Comparison of ENCODE assay signal across 8 cellular contexts in genomic region chr19:40466219-40467006, GRCh38. TPM values are rescaled to one million over a fixed set of nuclear protein-coding genes. Genes with fewer than 3 reads are reported as not detected.
DNase-seq lines count a peak whose midpoint lies in the region; ATAC-seq, FAIRE-seq and TF ChIP-seq lines count a peak whose summit lies in the region.

SPTBN4 (plus strand) TSS chr19:40467001; CDS start chr19:40472622, 5,621 bp downstream.

- WGBS in pancreas, 2 donors = 4 to 6% methylated on average over 53 of the region's 53 CpGs

- H3K4me1 Mint-ChIP-seq in activated T-cell treated with anti-CD3 and anti-CD28 coated beads, Interleukin-2, amount 50 U/mL, for 72 hours (ENCODE audit: low read depth) = peaks cover 40% of the 10 kb centered on the region
- peaks cover 13% of the 10 kb centered on the region for H3K4me1 Mint-ChIP-seq in type B pancreatic cell (ENCODE audit: unreplicated experiment)

- H3K36me3 ChIP-seq in pancreas = no peaks in the 10 kb centered on the region

- H3K27me3 Mint-ChIP-seq in activated T-cell treated with anti-CD3 and anti-CD28 coated beads, Interleukin-2, amount 50 U/mL, for 72 hours (ENCODE audit: low read depth) = peaks cover 14% of the 10 kb centered on the region
- H3K27me3 Mint-ChIP-seq in type B pancreatic cell = peaks cover 30% of the 10 kb centered on the region

- peak within 1 kb of the TSS; percentile 24 for H3K27ac Mint-ChIP-seq in activated T-cell treated with anti-CD3 and anti-CD28 coated beads, Interleukin-2, amount 50 U/mL, for 72 hours
- peak within 1 kb of the TSS; percentile 90 for H3K27ac Mint-ChIP-seq in type B pancreatic cell

- H3K4me3 Mint-ChIP-seq in activated T-cell treated with anti-CD3 and anti-CD28 coated beads, Interleukin-2, amount 50 U/mL, for 72 hours = peak within 1 kb of the TSS; percentile 84 to 92
- peak within 1 kb of the TSS; percentile 88 for H3K4me3 Mint-ChIP-seq in type B pancreatic cell

- intact Hi-C loops in pancreas (cut with DNase I) = no loop called here

- H3K27me3 ChIP-seq in HL-60 (ENCODE audit: insufficient read depth, poor library complexity, severe bottlenecking) (peaks cover 11% of the 10 kb centered on the region), pancreas (no peaks in the 10 kb centered on the region)

- no peak within 1 kb of the TSS for H3K27ac ChIP-seq in HL-60 (replicated peaks)
- peak within 1 kb of the TSS; percentile 7 to 89 (median 60) for H3K27ac ChIP-seq in pancreas

- peak; percentile 41 for ATAC-seq in GM19452 (IDR thresholded peaks at IDR 0.05; ENCODE audit: unreplicated experiment)
- peak; percentile 79 for ATAC-seq in activated T-cell treated with anti-CD3 and anti-CD28 coated beads, Interleukin-2, amount 50 U/mL, for 72 hours (replicated peaks in 1 of 2)
- peak; percentile 1 to 7 (median 4) for ATAC-seq in pancreas

- FAIRE-seq in pancreas (lab: Jason Lieb, UNC) = no peak

- TF ChIP-seq CTCF in HL-60 (IDR thresholded peaks at IDR 0.05; ENCODE audit: insufficient read depth, low read length) (no peak), fibroblast of villous mesenchyme (IDR thresholded peaks at IDR 0.05; ENCODE audit: insufficient read depth, low read depth, low read length) (no peak), pancreas (IDR thresholded peaks at IDR 0.05) (no peak), type B pancreatic cell (conservative IDR thresholded peaks at IDR 0.05) (no peak)

- no peaks in the 10 kb centered on the region for H3K9me3 ChIP-seq in pancreas

- H3K9me3 Mint-ChIP-seq in activated T-cell treated with anti-CD3 and anti-CD28 coated beads, Interleukin-2, amount 50 U/mL, for 72 hours = no peaks in the 10 kb centered on the region
- no peaks in the 10 kb centered on the region for H3K9me3 Mint-ChIP-seq in type B pancreatic cell

- peaks cover 4 to 5% of the 10 kb centered on the region in 2 donors for H3K36me3 Mint-ChIP-seq in activated T-cell treated with anti-CD3 and anti-CD28 coated beads, Interleukin-2, amount 50 U/mL, for 72 hours (ENCODE audit: insufficient read depth in 2 of 2)
- peaks cover 5% of the 10 kb centered on the region for H3K36me3 Mint-ChIP-seq in type B pancreatic cell

- H3K4me1 ChIP-seq in pancreas = peaks cover 3 to 19% (median 4%) of the 10 kb centered on the region in 3 donors

- DNase-seq in HL-60 (ENCODE audit: low read depth in 1 of 2, low spot score in 1 of 2) = no peak
- DNase-seq in activated T-cell treated with anti-CD3 and anti-CD28 coated beads, Interleukin-2, amount 50 U/mL, for 72 hours = peak; percentile 80 to 86
- DNase-seq in fibroblast of villous mesenchyme (ENCODE audit: low read depth) = no peak
- DNase-seq in pancreas = peak; percentile 35 to 74 (median 58)
- no peak for DNase-seq in type B pancreatic cell (ENCODE audit: extremely low spot score, unreplicated experiment)
- DNase-seq in NCI-H82 treated with DMSO at 0.1 percent for 48 hours (lab: John Stamatoyannopoulos, UW; ENCODE audit: unreplicated experiment) = no peak
- DNase-seq in HK-2 (ENCODE audit: unreplicated experiment) = no peak

- H3K4me3 ChIP-seq in HL-60 (replicated peaks; ENCODE audit: insufficient read depth, low read length) (peak within 1 kb of the TSS; percentile 32), fibroblast of villous mesenchyme (ENCODE audit: low read depth, low read length) (peak within 1 kb of the TSS; percentile 50), pancreas (peak within 1 kb of the TSS; percentile 18 to 69 (median 35))

RNA-seq across cellular contexts. Expression of gene SPTBN4, which starts in this region (rescaled TPM):
- total RNA-seq in activated T-cell treated with anti-CD3 and anti-CD28 coated beads, Interleukin-2, amount 50 U/mL, for 72 hours = 1 to 10 TPM; 2.2 to 4.8 TPM
- total RNA-seq in fibroblast of villous mesenchyme = 0.32 and 1.3 TPM in 2 replicates
- 1 to 10 TPM; 1.0 to 2.5 (median 1.3) TPM for total RNA-seq in pancreas
- polyA plus RNA-seq in pancreas = 10 to 100 TPM in 1 of 2 donors, 1 to 10 TPM in 1; 9.4 to 23.9 TPM
- total RNA-seq in type B pancreatic cell (ENCODE audit: low replicate concordance) = 2.6 and 2.9 TPM in 2 replicates

Comparison
In these comparisons a context has a peak if more than half of its experiments do, and no peak if none do; other contexts are left out.
1. ATAC-seq: peak in every context shown above with its lines; median percentile 79 in activated T-cell treated with anti-CD3 and anti-CD28 coated beads, Interleukin-2, amount 50 U/mL, for 72 hours; 41 in GM19452; 4 in pancreas.
2. DNase-seq: peak in activated T-cell treated with anti-CD3 and anti-CD28 coated beads, Interleukin-2, amount 50 U/mL, for 72 hours (2 of 2) and pancreas (6 of 6); none in HL-60 (0 of 2), fibroblast of villous mesenchyme (single experiment), type B pancreatic cell (single experiment), NCI-H82 treated with DMSO at 0.1 percent for 48 hours (single experiment) and HK-2 (single experiment).
3. Peak in every context shown above with its lines, with median percentiles within 50 percentile points of each other: H3K4me3 ChIP-seq.